In genomic region chr12:109261087-109261486, GRCh38 we compare ENCODE assay signal across 11 cellular contexts. TPM values are rescaled to one million over a fixed set of nuclear protein-coding genes. Genes with fewer than 3 reads are reported as not detected.
"Had no signal": no experiment of that assay in that cellular context is flagged by ENCODE, and none has a peak within 500 bp of the region (broad histone marks: within the 10 kb centered on the region; RNA-seq: fewer than 3 reads in every experiment).

No MANE protein-coding gene starts in this region.

- H3K9ac ChIP-seq: GM23248, KMS-11 had no signal

- H3K9me3 Mint-ChIP-seq: H9, IgD-negative memory B cell had no signal

- H3K27ac Mint-ChIP-seq: IgD-negative memory B cell had no signal

- H3K27me3 Mint-ChIP-seq: IgD-negative memory B cell had no signal

- H3K4me1 Mint-ChIP-seq: IgD-negative memory B cell had no signal

- H3K27ac ChIP-seq: GM23248, HL-60, KMS-11 had no signal

- H3K4me3 ChIP-seq: GM23248 had no signal

- ATAC-seq: HepG2 had no signal

- DNase-seq: GM23248, H9, HCEC 1CT, Karpas-422, KBM-7 had no signal

- H3K4me3 Mint-ChIP-seq: H9, IgD-negative memory B cell had no signal

RNA-seq across cellular contexts. Expression of gene FOXN4, which starts 48.0 kb away (rescaled TPM):
- total RNA-seq: GM23248, H4, HT1080 had no signal
- polyA plus RNA-seq: GM23248, HepG2, IgD-negative memory B cell had no signal
